ENCODE assay signal across 9 cellular contexts in genomic region chr19:46628970-46629369, GRCh38. TPM values are rescaled to one million over a fixed set of nuclear protein-coding genes. Genes with fewer than 3 reads are reported as not detected.
DNase-seq lines count a peak whose midpoint lies in the region; ATAC-seq and TF ChIP-seq lines count a peak whose summit lies in the region.
"Not testable (repeated sequence)": the region's sequence is repeated elsewhere in the genome, so short reads cannot be mapped to it uniquely, and the experiment has no call there.
"Had no signal": no experiment of that assay in that cellular context is flagged by ENCODE, and none has a peak within 500 bp of the region (broad histone marks: within the 10 kb centered on the region; RNA-seq: fewer than 3 reads in every experiment).

No MANE protein-coding gene starts in this region.

- not testable (repeated sequence) for H3K4me1 ChIP-seq in neural progenitor cell

- not testable (repeated sequence) for H4K20me1 ChIP-seq in neural progenitor cell (ENCODE audit: low read depth)

- H3F3A ChIP-seq in neural progenitor cell (ENCODE audit: low read depth): not testable (repeated sequence)

- H2AFZ ChIP-seq in neural progenitor cell (replicated peaks): not testable (repeated sequence)

- not testable (repeated sequence) for H3K9me3 Mint-ChIP-seq in activated CD4-positive, alpha-beta T cell treated with anti-CD3 and anti-CD28 coated beads for 36 hours (ENCODE audit: low read depth); activated naive CD8-positive, alpha-beta T cell treated with anti-CD3 and anti-CD28 coated beads for 36 hours; neural progenitor cell

- peak; percentile 63 for DNase-seq in OCI-M1 (lab: John Stamatoyannopoulos, UW)
- DNase-seq in activated CD4-positive, alpha-beta T cell treated with anti-CD3 and anti-CD28 coated beads for 36 hours; activated naive CD8-positive, alpha-beta T cell treated with anti-CD3 and anti-CD28 coated beads for 36 hours; neural progenitor cell (ENCODE audit: low spot score): not testable (repeated sequence)
- peak; percentile 17 to 61 for DNase-seq in erythroblast (lab: John Stamatoyannopoulos, UW)

- H3K27me3 ChIP-seq in neural progenitor cell: peaks cover 26% of the 10 kb centered on the region

- H3K9ac ChIP-seq in neural progenitor cell: not testable (repeated sequence)

- H3K4me2 ChIP-seq in neural progenitor cell: not testable (repeated sequence)

- not testable (repeated sequence) for H3K79me2 ChIP-seq in neural progenitor cell (ENCODE audit: low read depth)

- CTCF ChIA-PET in activated CD4-positive, alpha-beta T cell treated with anti-CD3 and anti-CD28 coated beads for 36 hours (lab: Charles Lee): interaction anchor here (0.7 to 5.2 kb wide), 8 partner anchors 10 to 99 kb away, joined by 3 to 28 read pairs (median 3); partner anchors contain the start of genes CALM3 and DACT3

- H3K27ac Mint-ChIP-seq in activated CD4-positive, alpha-beta T cell treated with anti-CD3 and anti-CD28 coated beads for 36 hours: peak overlapping the region; percentile 59
- peak overlapping the region; percentile 45 for H3K27ac Mint-ChIP-seq in activated naive CD8-positive, alpha-beta T cell treated with anti-CD3 and anti-CD28 coated beads for 36 hours
- peak overlapping the region; percentile 87 for H3K27ac Mint-ChIP-seq in neural progenitor cell

- H3K27ac ChIP-seq in neural progenitor cell: not testable (repeated sequence)

- POLR2A ChIA-PET in activated CD4-positive, alpha-beta T cell treated with anti-CD3 and anti-CD28 coated beads for 36 hours (lab: Charles Lee): interaction anchor here (1.0 to 1.1 kb wide), 2 partner anchors 9 to 18 kb away, joined by 4 read pairs; no protein-coding TSS in a partner anchor

- not testable (repeated sequence) for H3K27me3 Mint-ChIP-seq in activated CD4-positive, alpha-beta T cell treated with anti-CD3 and anti-CD28 coated beads for 36 hours; activated naive CD8-positive, alpha-beta T cell treated with anti-CD3 and anti-CD28 coated beads for 36 hours
- H3K27me3 Mint-ChIP-seq in neural progenitor cell (ENCODE audit: insufficient read depth, low read depth): peaks cover 21% of the 10 kb centered on the region

- not testable (repeated sequence) for H3K36me3 Mint-ChIP-seq in activated CD4-positive, alpha-beta T cell treated with anti-CD3 and anti-CD28 coated beads for 36 hours (ENCODE audit: low read depth); neural progenitor cell
- H3K36me3 Mint-ChIP-seq in activated naive CD8-positive, alpha-beta T cell treated with anti-CD3 and anti-CD28 coated beads for 36 hours: peaks cover 23% of the 10 kb centered on the region

- not testable (repeated sequence) for TF ChIP-seq POLR2A in erythroblast (IDR thresholded peaks at IDR 0.05; ENCODE audit: low read length)

- not testable (repeated sequence) for H3K36me3 ChIP-seq in neural progenitor cell

- not testable (repeated sequence) for TF ChIP-seq CTCF in neural progenitor cell (IDR thresholded peaks at IDR 0.05)

- ATAC-seq in activated CD4-positive, alpha-beta T cell treated with anti-CD3 and anti-CD28 coated beads for 36 hours: not testable (repeated sequence)

- H3K4me3 Mint-ChIP-seq in activated CD4-positive, alpha-beta T cell treated with anti-CD3 and anti-CD28 coated beads for 36 hours; activated naive CD8-positive, alpha-beta T cell treated with anti-CD3 and anti-CD28 coated beads for 36 hours; neural progenitor cell: not testable (repeated sequence)

- H3K9me3 ChIP-seq in neural progenitor cell (ENCODE audit: low read depth): not testable (repeated sequence)

- intact Hi-C loops in activated CD4-positive, alpha-beta T cell treated with anti-CD3 and anti-CD28 coated beads for 36 hours (cut with DNase I, micrococcal nuclease): not testable (repeated sequence)

- peaks cover 27% of the 10 kb centered on the region for H3K4me1 Mint-ChIP-seq in activated CD4-positive, alpha-beta T cell treated with anti-CD3 and anti-CD28 coated beads for 36 hours
- H3K4me1 Mint-ChIP-seq in activated naive CD8-positive, alpha-beta T cell treated with anti-CD3 and anti-CD28 coated beads for 36 hours: peaks cover 31% of the 10 kb centered on the region
- peaks cover 38% of the 10 kb centered on the region for H3K4me1 Mint-ChIP-seq in neural progenitor cell

- not testable (repeated sequence) for H3K4me3 ChIP-seq in neural progenitor cell

RNA-seq across cellular contexts. Expression of gene PTGIR, which starts 4.1 kb away (rescaled TPM):
- total RNA-seq in activated CD4-positive, alpha-beta T cell treated with anti-CD3 and anti-CD28 coated beads for 36 hours: 10 to 100 TPM; 40.1 to 41.0 TPM
- total RNA-seq in activated naive CD8-positive, alpha-beta T cell treated with anti-CD3 and anti-CD28 coated beads for 36 hours: 10 to 100 TPM; 43.9 to 46.7 TPM
- total RNA-seq in neural progenitor cell (ENCODE audit: low replicate concordance): not detected in 2 replicates
- total RNA-seq: GM23338, LHCN-M2 had no signal

RNA-seq across cellular contexts. Expression of gene GNG8, which starts 7.0 kb away (rescaled TPM):
- total RNA-seq in activated CD4-positive, alpha-beta T cell treated with anti-CD3 and anti-CD28 coated beads for 36 hours: 10 to 100 TPM; 13.8 to 17.4 TPM
- 10 to 100 TPM; 20.4 to 21.3 TPM for total RNA-seq in activated naive CD8-positive, alpha-beta T cell treated with anti-CD3 and anti-CD28 coated beads for 36 hours
- not detected in 2 replicates for total RNA-seq in neural progenitor cell (ENCODE audit: low replicate concordance)
- total RNA-seq: CD4-positive, CD25-positive, alpha-beta regulatory T cell; GM23338; LHCN-M2; Right ventricle myocardium inferior had no signal

RNA-seq across cellular contexts. Expression of gene CALM3, which starts 27.8 kb away (rescaled TPM):
- 100 to 1,000 TPM; 493 to 631 TPM for total RNA-seq in activated CD4-positive, alpha-beta T cell treated with anti-CD3 and anti-CD28 coated beads for 36 hours
- 100 to 1,000 TPM; 567 TPM for total RNA-seq in activated naive CD8-positive, alpha-beta T cell treated with anti-CD3 and anti-CD28 coated beads for 36 hours
- total RNA-seq in neural progenitor cell (ENCODE audit: low replicate concordance): 373 and 403 TPM in 2 replicates

RNA-seq across cellular contexts. Expression of gene DACT3, which starts 32.0 kb away (rescaled TPM):
- total RNA-seq in activated CD4-positive, alpha-beta T cell treated with anti-CD3 and anti-CD28 coated beads for 36 hours: 1 to 10 TPM; 2.9 to 3.1 TPM
- 1 to 10 TPM; 3.7 to 3.9 TPM for total RNA-seq in activated naive CD8-positive, alpha-beta T cell treated with anti-CD3 and anti-CD28 coated beads for 36 hours
- total RNA-seq in neural progenitor cell (ENCODE audit: low replicate concordance): 0.75 and 2.2 TPM in 2 replicates
- total RNA-seq: CD4-positive, CD25-positive, alpha-beta regulatory T cell had no signal

Comparison
In these comparisons a context has a peak if more than half of its experiments do, and no peak if none do; other contexts are left out.
1. RNA of gene PTGIR, which starts 4.1 kb away (total RNA-seq): 43.9 to 46.7 TPM in activated naive CD8-positive, alpha-beta T cell treated with anti-CD3 and anti-CD28 coated beads for 36 hours and 40.1 to 41.0 TPM in activated CD4-positive, alpha-beta T cell treated with anti-CD3 and anti-CD28 coated beads for 36 hours; not detected in neural progenitor cell; every median in the first group is over 10 times any median in the second.
2. RNA of gene GNG8, which starts 7.0 kb away (total RNA-seq): 20.4 to 21.3 TPM in activated naive CD8-positive, alpha-beta T cell treated with anti-CD3 and anti-CD28 coated beads for 36 hours and 13.8 to 17.4 TPM in activated CD4-positive, alpha-beta T cell treated with anti-CD3 and anti-CD28 coated beads for 36 hours; not detected in neural progenitor cell; every median in the first group is over 10 times any median in the second.
3. Peak in every context shown above with its lines, with median percentiles within 50 percentile points of each other: H3K27ac Mint-ChIP-seq.